1 cellular context compared by ENCODE assay signal in the genomic region with DNA sequence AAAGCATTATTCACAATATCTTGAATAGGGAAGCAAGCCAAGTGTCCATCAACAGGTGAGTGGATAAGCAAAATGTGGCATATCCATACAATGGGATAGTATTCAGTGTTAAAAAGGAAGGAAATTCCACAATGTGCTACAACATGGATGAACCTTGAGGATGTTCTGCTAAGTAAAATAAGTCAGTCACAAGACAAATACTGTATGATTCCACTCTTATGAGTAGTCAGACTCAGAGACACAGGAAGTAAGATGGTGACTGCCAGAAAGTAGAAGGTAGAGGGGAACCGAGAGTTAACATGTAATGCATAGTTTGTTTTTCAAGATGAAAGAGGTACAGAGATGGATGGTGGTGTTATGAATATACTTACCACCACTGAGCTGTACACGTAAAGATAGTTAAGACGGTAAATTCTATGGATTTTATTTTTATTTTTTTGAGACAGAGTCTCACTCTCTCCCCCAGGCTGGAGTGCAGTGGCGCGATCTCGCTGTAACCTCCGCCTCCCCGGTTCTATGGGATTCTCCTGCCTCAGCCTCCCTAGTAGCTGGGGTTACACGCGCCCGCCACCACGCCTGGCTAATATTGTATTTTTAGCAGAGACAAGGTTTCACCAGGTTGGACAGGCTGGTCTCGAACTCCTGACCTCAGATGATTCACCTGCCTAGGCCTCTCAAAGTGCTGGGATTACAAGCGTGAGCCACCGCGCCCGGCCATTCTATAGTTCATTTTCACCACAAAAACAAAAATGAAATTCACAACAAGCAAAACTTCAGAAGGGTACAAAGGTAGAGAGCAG.
TF ChIP-seq lines count a peak whose summit lies in the region.

No MANE protein-coding gene starts in this region.

TF ChIP-seq in K562, 482 proteins besides CTCF, POLR2A, EP300 and RAD21 (continues in another document):
- 0 out of 2 replicates have a peak, but pooled peaks have one; percentile 19 for TF ChIP-seq HDAC2 (IDR thresholded peaks at IDR 0.05)
- no peak for TF ChIP-seq HIVEP1 (CRISPR knock-in tag; IDR thresholded peaks at IDR 0.05)
- TF ChIP-seq, protein P1, sequence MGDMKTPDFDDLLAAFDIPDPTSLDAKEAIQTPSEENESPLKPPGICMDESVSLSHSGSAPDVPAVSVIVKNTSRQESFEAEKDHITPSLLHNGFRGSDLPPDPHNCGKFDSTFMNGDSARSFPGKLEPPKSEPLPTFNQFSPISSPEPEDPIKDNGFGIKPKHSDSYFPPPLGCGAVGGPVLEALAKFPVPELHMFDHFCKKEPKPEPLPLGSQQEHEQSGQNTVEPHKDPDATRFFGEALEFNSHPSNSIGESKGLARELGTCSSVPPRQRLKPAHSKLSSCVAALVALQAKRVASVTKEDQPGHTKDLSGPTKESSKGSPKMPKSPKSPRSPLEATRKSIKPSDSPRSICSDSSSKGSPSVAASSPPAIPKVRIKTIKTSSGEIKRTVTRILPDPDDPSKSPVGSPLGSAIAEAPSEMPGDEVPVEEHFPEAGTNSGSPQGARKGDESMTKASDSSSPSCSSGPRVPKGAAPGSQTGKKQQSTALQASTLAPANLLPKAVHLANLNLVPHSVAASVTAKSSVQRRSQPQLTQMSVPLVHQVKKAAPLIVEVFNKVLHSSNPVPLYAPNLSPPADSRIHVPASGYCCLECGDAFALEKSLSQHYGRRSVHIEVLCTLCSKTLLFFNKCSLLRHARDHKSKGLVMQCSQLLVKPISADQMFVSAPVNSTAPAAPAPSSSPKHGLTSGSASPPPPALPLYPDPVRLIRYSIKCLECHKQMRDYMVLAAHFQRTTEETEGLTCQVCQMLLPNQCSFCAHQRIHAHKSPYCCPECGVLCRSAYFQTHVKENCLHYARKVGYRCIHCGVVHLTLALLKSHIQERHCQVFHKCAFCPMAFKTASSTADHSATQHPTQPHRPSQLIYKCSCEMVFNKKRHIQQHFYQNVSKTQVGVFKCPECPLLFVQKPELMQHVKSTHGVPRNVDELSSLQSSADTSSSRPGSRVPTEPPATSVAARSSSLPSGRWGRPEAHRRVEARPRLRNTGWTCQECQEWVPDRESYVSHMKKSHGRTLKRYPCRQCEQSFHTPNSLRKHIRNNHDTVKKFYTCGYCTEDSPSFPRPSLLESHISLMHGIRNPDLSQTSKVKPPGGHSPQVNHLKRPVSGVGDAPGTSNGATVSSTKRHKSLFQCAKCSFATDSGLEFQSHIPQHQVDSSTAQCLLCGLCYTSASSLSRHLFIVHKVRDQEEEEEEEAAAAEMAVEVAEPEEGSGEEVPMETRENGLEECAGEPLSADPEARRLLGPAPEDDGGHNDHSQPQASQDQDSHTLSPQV (IDR thresholded peaks at IDR 0.05): peak; percentile 57
- TF ChIP-seq, protein P2, sequence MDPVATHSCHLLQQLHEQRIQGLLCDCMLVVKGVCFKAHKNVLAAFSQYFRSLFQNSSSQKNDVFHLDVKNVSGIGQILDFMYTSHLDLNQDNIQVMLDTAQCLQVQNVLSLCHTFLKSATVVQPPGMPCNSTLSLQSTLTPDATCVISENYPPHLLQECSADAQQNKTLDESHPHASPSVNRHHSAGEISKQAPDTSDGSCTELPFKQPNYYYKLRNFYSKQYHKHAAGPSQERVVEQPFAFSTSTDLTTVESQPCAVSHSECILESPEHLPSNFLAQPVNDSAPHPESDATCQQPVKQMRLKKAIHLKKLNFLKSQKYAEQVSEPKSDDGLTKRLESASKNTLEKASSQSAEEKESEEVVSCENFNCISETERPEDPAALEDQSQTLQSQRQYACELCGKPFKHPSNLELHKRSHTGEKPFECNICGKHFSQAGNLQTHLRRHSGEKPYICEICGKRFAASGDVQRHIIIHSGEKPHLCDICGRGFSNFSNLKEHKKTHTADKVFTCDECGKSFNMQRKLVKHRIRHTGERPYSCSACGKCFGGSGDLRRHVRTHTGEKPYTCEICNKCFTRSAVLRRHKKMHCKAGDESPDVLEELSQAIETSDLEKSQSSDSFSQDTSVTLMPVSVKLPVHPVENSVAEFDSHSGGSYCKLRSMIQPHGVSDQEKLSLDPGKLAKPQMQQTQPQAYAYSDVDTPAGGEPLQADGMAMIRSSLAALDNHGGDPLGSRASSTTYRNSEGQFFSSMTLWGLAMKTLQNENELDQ (CRISPR knock-in tag; IDR thresholded peaks at IDR 0.05; ENCODE audit: borderline replicate concordance): no peak
- no peak for TF ChIP-seq RFX7 (CRISPR knock-in tag; IDR thresholded peaks at IDR 0.05)
- TF ChIP-seq COPS2 (conservative IDR thresholded peaks at IDR 0.05): no peak
- TF ChIP-seq KAT7 (CRISPR knock-in tag; IDR thresholded peaks at IDR 0.05; ENCODE audit: borderline replicate concordance): 0 out of 2 replicates have a peak, but pooled peaks have one; percentile 27
- TF ChIP-seq, protein P3, sequence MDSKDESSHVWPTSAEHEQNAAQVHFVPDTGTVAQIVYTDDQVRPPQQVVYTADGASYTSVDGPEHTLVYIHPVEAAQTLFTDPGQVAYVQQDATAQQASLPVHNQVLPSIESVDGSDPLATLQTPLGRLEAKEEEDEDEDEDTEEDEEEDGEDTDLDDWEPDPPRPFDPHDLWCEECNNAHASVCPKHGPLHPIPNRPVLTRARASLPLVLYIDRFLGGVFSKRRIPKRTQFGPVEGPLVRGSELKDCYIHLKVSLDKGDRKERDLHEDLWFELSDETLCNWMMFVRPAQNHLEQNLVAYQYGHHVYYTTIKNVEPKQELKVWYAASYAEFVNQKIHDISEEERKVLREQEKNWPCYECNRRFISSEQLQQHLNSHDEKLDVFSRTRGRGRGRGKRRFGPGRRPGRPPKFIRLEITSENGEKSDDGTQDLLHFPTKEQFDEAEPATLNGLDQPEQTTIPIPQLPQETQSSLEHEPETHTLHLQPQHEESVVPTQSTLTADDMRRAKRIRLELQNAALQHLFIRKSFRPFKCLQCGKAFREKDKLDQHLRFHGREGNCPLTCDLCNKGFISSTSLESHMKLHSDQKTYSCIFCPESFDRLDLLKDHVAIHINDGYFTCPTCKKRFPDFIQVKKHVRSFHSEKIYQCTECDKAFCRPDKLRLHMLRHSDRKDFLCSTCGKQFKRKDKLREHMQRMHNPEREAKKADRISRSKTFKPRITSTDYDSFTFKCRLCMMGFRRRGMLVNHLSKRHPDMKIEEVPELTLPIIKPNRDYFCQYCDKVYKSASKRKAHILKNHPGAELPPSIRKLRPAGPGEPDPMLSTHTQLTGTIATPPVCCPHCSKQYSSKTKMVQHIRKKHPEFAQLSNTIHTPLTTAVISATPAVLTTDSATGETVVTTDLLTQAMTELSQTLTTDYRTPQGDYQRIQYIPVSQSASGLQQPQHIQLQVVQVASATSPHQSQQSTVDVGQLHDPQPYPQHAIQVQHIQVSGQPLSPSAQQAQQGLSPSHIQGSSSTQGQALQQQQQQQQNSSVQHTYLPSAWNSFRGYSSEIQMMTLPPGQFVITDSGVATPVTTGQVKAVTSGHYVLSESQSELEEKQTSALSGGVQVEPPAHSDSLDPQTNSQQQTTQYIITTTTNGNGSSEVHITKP (IDR thresholded peaks at IDR 0.05; ENCODE audit: partially characterized antibody): peak; percentile 99
- peak; percentile 65 for TF ChIP-seq ETV1 (tag; conservative IDR thresholded peaks at IDR 0.05; ENCODE audit: low read depth)
- TF ChIP-seq, protein P4, sequence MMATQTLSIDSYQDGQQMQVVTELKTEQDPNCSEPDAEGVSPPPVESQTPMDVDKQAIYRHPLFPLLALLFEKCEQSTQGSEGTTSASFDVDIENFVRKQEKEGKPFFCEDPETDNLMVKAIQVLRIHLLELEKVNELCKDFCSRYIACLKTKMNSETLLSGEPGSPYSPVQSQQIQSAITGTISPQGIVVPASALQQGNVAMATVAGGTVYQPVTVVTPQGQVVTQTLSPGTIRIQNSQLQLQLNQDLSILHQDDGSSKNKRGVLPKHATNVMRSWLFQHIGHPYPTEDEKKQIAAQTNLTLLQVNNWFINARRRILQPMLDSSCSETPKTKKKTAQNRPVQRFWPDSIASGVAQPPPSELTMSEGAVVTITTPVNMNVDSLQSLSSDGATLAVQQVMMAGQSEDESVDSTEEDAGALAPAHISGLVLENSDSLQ (IDR thresholded peaks at IDR 0.05): peak; percentile 77
- TF ChIP-seq, protein P5, sequence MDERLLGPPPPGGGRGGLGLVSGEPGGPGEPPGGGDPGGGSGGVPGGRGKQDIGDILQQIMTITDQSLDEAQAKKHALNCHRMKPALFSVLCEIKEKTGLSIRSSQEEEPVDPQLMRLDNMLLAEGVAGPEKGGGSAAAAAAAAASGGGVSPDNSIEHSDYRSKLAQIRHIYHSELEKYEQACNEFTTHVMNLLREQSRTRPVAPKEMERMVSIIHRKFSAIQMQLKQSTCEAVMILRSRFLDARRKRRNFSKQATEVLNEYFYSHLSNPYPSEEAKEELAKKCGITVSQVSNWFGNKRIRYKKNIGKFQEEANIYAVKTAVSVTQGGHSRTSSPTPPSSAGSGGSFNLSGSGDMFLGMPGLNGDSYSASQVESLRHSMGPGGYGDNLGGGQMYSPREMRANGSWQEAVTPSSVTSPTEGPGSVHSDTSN (CRISPR knock-in tag; IDR thresholded peaks at IDR 0.05; ENCODE audit: low read depth): no peak
- TF ChIP-seq, protein P5 (tag; conservative IDR thresholded peaks at IDR 0.05; ENCODE audit: low read depth): peak; percentile 8; the same call in 1 of the 2 replicates
- TF ChIP-seq ASH1L (IDR thresholded peaks at IDR 0.05; ENCODE audit: borderline replicate concordance, low read depth, partially characterized antibody): peak; percentile 27
- no peak for TF ChIP-seq CHCHD3 (CRISPR knock-in tag; IDR thresholded peaks at IDR 0.05)
- TF ChIP-seq, protein P6, sequence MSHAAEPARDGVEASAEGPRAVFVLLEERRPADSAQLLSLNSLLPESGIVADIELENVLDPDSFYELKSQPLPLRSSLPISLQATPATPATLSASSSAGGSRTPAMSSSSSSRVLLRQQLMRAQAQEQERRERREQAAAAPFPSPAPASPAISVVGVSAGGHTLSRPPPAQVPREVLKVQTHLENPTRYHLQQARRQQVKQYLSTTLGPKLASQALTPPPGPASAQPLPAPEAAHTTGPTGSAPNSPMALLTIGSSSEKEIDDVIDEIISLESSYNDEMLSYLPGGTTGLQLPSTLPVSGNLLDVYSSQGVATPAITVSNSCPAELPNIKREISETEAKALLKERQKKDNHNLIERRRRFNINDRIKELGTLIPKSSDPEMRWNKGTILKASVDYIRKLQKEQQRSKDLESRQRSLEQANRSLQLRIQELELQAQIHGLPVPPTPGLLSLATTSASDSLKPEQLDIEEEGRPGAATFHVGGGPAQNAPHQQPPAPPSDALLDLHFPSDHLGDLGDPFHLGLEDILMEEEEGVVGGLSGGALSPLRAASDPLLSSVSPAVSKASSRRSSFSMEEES (CRISPR knock-in tag; IDR thresholded peaks at IDR 0.05): no peak
- TF ChIP-seq, protein P7, sequence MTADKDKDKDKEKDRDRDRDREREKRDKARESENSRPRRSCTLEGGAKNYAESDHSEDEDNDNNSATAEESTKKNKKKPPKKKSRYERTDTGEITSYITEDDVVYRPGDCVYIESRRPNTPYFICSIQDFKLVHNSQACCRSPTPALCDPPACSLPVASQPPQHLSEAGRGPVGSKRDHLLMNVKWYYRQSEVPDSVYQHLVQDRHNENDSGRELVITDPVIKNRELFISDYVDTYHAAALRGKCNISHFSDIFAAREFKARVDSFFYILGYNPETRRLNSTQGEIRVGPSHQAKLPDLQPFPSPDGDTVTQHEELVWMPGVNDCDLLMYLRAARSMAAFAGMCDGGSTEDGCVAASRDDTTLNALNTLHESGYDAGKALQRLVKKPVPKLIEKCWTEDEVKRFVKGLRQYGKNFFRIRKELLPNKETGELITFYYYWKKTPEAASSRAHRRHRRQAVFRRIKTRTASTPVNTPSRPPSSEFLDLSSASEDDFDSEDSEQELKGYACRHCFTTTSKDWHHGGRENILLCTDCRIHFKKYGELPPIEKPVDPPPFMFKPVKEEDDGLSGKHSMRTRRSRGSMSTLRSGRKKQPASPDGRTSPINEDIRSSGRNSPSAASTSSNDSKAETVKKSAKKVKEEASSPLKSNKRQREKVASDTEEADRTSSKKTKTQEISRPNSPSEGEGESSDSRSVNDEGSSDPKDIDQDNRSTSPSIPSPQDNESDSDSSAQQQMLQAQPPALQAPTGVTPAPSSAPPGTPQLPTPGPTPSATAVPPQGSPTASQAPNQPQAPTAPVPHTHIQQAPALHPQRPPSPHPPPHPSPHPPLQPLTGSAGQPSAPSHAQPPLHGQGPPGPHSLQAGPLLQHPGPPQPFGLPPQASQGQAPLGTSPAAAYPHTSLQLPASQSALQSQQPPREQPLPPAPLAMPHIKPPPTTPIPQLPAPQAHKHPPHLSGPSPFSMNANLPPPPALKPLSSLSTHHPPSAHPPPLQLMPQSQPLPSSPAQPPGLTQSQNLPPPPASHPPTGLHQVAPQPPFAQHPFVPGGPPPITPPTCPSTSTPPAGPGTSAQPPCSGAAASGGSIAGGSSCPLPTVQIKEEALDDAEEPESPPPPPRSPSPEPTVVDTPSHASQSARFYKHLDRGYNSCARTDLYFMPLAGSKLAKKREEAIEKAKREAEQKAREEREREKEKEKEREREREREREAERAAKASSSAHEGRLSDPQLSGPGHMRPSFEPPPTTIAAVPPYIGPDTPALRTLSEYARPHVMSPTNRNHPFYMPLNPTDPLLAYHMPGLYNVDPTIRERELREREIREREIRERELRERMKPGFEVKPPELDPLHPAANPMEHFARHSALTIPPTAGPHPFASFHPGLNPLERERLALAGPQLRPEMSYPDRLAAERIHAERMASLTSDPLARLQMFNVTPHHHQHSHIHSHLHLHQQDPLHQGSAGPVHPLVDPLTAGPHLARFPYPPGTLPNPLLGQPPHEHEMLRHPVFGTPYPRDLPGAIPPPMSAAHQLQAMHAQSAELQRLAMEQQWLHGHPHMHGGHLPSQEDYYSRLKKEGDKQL (CRISPR knock-in tag; IDR thresholded peaks at IDR 0.05; ENCODE audit: borderline replicate concordance): 0 out of 2 replicates have a peak, but pooled peaks have one; percentile 42
